ENCODE assay signal across 18 cellular contexts in genomic region chr1:201598396-201598795, GRCh38. TPM values are rescaled to one million over a fixed set of nuclear protein-coding genes. Genes with fewer than 3 reads are reported as not detected.
DNase-seq lines count a peak whose midpoint lies in the region; ATAC-seq and TF ChIP-seq lines count a peak whose summit lies in the region.
"Had no signal": no experiment of that assay in that cellular context is flagged by ENCODE, and none has a peak within 500 bp of the region (broad histone marks: within the 10 kb centered on the region; RNA-seq: fewer than 3 reads in every experiment).

No MANE protein-coding gene starts in this region.

- H3K4me1 ChIP-seq in BLaER1 (peaks cover 58% of the 10 kb centered on the region), breast epithelium (peaks cover 5% of the 10 kb centered on the region in 2 donors), sigmoid colon (peaks cover 0 to 55% (median 48%) of the 10 kb centered on the region in 4 donors)

- no peak overlapping the region for H3K9ac ChIP-seq in BLaER1

- H3K27me3 Mint-ChIP-seq in activated naive CD8-positive, alpha-beta T cell treated with anti-CD3 and anti-CD28 coated beads for 36 hours: no peaks in the 10 kb centered on the region
- H3K27me3 Mint-ChIP-seq: activated CD4-positive, alpha-beta T cell treated with anti-CD3 and anti-CD28 coated beads, Interleukin-2, amount 10 ng/mL, durations not matched to agents 24 days and 14 days; activated T-helper 17 cell treated with anti-CD3 and anti-CD28 coated beads, Interleukin-2, amount 50 U/mL, for 72 hours had no signal

- no peaks in the 10 kb centered on the region for H3K9me3 ChIP-seq in BLaER1
- H3K9me3 ChIP-seq in breast epithelium: no peaks in the 10 kb centered on the region
- H3K9me3 ChIP-seq in sigmoid colon: no peaks in the 10 kb centered on the region
- H3K9me3 ChIP-seq: BE2C, tibial artery had no signal

- TF ChIP-seq EP300 in sigmoid colon (IDR thresholded peaks at IDR 0.05): no peak

- H3K36me3 Mint-ChIP-seq in activated naive CD8-positive, alpha-beta T cell treated with anti-CD3 and anti-CD28 coated beads for 36 hours: no peaks in the 10 kb centered on the region
- H3K36me3 Mint-ChIP-seq: stimulated activated naive B cell treated with anti-CD40 and anti-IgM and Interleukin-4, amounts not matched to agents 10 μg/mL and 1 μg/mL and 100 μg/mL, for 72 hours; T-cell had no signal

- H3K27ac Mint-ChIP-seq in activated naive CD8-positive, alpha-beta T cell treated with anti-CD3 and anti-CD28 coated beads for 36 hours: no peak overlapping the region
- H3K27ac Mint-ChIP-seq: activated CD4-positive, alpha-beta T cell treated with anti-CD3 and anti-CD28 coated beads, Interleukin-2, amount 10 ng/mL, durations not matched to agents 24 days and 14 days; activated T-helper 17 cell treated with anti-CD3 and anti-CD28 coated beads, Interleukin-2, amount 50 U/mL, for 72 hours; nephron; stimulated activated naive B cell treated with anti-CD40 and anti-IgM and Interleukin-4, amounts not matched to agents 10 μg/mL and 1 μg/mL and 100 μg/mL, for 72 hours; T-cell had no signal

- 81 to 93% methylated on average over 10 of the region's 10 CpGs for WGBS in sigmoid colon, 2 donors

- ATAC-seq in HG03457 (IDR thresholded peaks at IDR 0.05; ENCODE audit: unreplicated experiment): no peak
- ATAC-seq: activated T-helper 17 cell treated with anti-CD3 and anti-CD28 coated beads, Interleukin-2, amount 50 U/mL, for 72 hours; stimulated activated naive B cell treated with anti-CD40 and anti-IgM and Interleukin-4, amounts not matched to agents 10 μg/mL and 1 μg/mL and 100 μg/mL, for 72 hours; T-cell had no signal

- no peak for TF ChIP-seq POLR2A in breast epithelium (IDR thresholded peaks at IDR 0.05)
- no peak for TF ChIP-seq POLR2A in sigmoid colon (IDR thresholded peaks at IDR 0.05)

- no peaks in the 10 kb centered on the region for H3K4me1 Mint-ChIP-seq in activated naive CD8-positive, alpha-beta T cell treated with anti-CD3 and anti-CD28 coated beads for 36 hours
- H3K4me1 Mint-ChIP-seq: activated CD4-positive, alpha-beta T cell treated with anti-CD3 and anti-CD28 coated beads, Interleukin-2, amount 10 ng/mL, durations not matched to agents 24 days and 14 days; activated T-helper 17 cell treated with anti-CD3 and anti-CD28 coated beads, Interleukin-2, amount 50 U/mL, for 72 hours had no signal

- H4K20me1 ChIP-seq in BLaER1: peaks cover 78% of the 10 kb centered on the region

- no peaks in the 10 kb centered on the region for H3K9me3 Mint-ChIP-seq in activated naive CD8-positive, alpha-beta T cell treated with anti-CD3 and anti-CD28 coated beads for 36 hours
- H3K9me3 Mint-ChIP-seq: activated CD4-positive, alpha-beta T cell treated with anti-CD3 and anti-CD28 coated beads, Interleukin-2, amount 10 ng/mL, durations not matched to agents 24 days and 14 days; activated T-helper 17 cell treated with anti-CD3 and anti-CD28 coated beads, Interleukin-2, amount 50 U/mL, for 72 hours; nephron; stimulated activated naive B cell treated with anti-CD40 and anti-IgM and Interleukin-4, amounts not matched to agents 10 μg/mL and 1 μg/mL and 100 μg/mL, for 72 hours; T-cell had no signal

- DNase-seq in DMS53 (lab: John Stamatoyannopoulos, UW): peak; percentile 66
- no peak for DNase-seq in breast epithelium (ENCODE audit: low spot score in 2 of 2)
- peak; percentile 46 for DNase-seq in sigmoid colon
- no peak for DNase-seq in activated naive CD8-positive, alpha-beta T cell treated with anti-CD3 and anti-CD28 coated beads for 36 hours
- DNase-seq in stimulated activated CD4-positive, alpha-beta T cell treated with anti-CD3 and anti-CD28 coated beads, Interleukin-12 subunit alpha, Interleukin-12 subunit beta, amount 100 ng/mL, for 4 hours: no peak
- DNase-seq: activated CD4-positive, alpha-beta T cell treated with anti-CD3 and anti-CD28 coated beads, Interleukin-2, amount 10 ng/mL, durations not matched to agents 24 days and 14 days; BE2C; foreskin fibroblast; NCI-H2227 treated with DMSO at 0.1 percent for 48 hours; NK-92 treated with Interleukin-12 subunit alpha and Interleukin-12 subunit beta, amount 100 ng/mL, for 24 hours; stimulated activated naive B cell treated with anti-CD40 and anti-IgM and Interleukin-4, amounts not matched to agents 10 μg/mL and 1 μg/mL and 100 μg/mL, for 72 hours; T-cell had no signal

- H3K4me3 Mint-ChIP-seq in activated naive CD8-positive, alpha-beta T cell treated with anti-CD3 and anti-CD28 coated beads for 36 hours: no peak overlapping the region
- H3K4me3 Mint-ChIP-seq: activated CD4-positive, alpha-beta T cell treated with anti-CD3 and anti-CD28 coated beads, Interleukin-2, amount 10 ng/mL, durations not matched to agents 24 days and 14 days; activated T-helper 17 cell treated with anti-CD3 and anti-CD28 coated beads, Interleukin-2, amount 50 U/mL, for 72 hours; nephron; stimulated activated naive B cell treated with anti-CD40 and anti-IgM and Interleukin-4, amounts not matched to agents 10 μg/mL and 1 μg/mL and 100 μg/mL, for 72 hours; T-cell had no signal

- H3K36me3 ChIP-seq in BLaER1: peaks cover 20% of the 10 kb centered on the region; the same call in 1 of the 2 replicates
- H3K36me3 ChIP-seq in breast epithelium: no peaks in the 10 kb centered on the region
- H3K36me3 ChIP-seq in sigmoid colon: no peaks in the 10 kb centered on the region
- H3K36me3 ChIP-seq: BE2C, cardiac muscle cell, tibial artery had no signal

- H3K27ac ChIP-seq in BLaER1 (peak overlapping the region; percentile 78), breast epithelium (peak overlapping the region; percentile 41 to 87), sigmoid colon (no peak overlapping the region)
- H3K27ac ChIP-seq: cardiac muscle cell, tibial artery had no signal

- H3K4me3 ChIP-seq in BLaER1: no peak overlapping the region
- no peak overlapping the region for H3K4me3 ChIP-seq in breast epithelium
- no peak overlapping the region for H3K4me3 ChIP-seq in sigmoid colon
- H3K4me3 ChIP-seq: cardiac muscle cell, tibial artery had no signal

- intact Hi-C loops in breast epithelium (cut with DNase I; ENCODE audit: low total_unique reads) (no loop called here), sigmoid colon (cut with DNase I) (no loop called here)

- TF ChIP-seq CTCF in breast epithelium (IDR thresholded peaks at IDR 0.05): no peak
- TF ChIP-seq CTCF in sigmoid colon (IDR thresholded peaks at IDR 0.05): no peak

- H3K4me2 ChIP-seq in BLaER1: peak overlapping the region; percentile 79

- H3K27me3 ChIP-seq in BLaER1 (no peaks in the 10 kb centered on the region), breast epithelium (no peaks in the 10 kb centered on the region), sigmoid colon (no peaks in the 10 kb centered on the region)
- H3K27me3 ChIP-seq: BE2C, cardiac muscle cell, tibial artery had no signal

RNA-seq across cellular contexts. Expression of gene NAV1, which starts 59.5 kb away (rescaled TPM):
- total RNA-seq in breast epithelium (10 to 100 TPM; 11.3 to 31.5 (median 22.7) TPM), sigmoid colon (10 to 100 TPM; 17.1 to 44.9 (median 20.9) TPM)
- polyA plus RNA-seq in sigmoid colon: 1 to 10 TPM; 1.8 to 8.2 (median 3.0) TPM
- 1 to 10 TPM; 1.3 TPM for total RNA-seq in activated naive CD8-positive, alpha-beta T cell treated with anti-CD3 and anti-CD28 coated beads for 36 hours

Comparison
In these comparisons a context has a peak if more than half of its experiments do, and no peak if none do; other contexts are left out.
1. H3K27ac ChIP-seq: peak in BLaER1 (single experiment) and breast epithelium (2 of 2); none in sigmoid colon (0 of 4).
2. DNase-seq: peak in DMS53 (single experiment) and sigmoid colon (single experiment); none in breast epithelium (0 of 2), activated naive CD8-positive, alpha-beta T cell treated with anti-CD3 and anti-CD28 coated beads for 36 hours (single experiment) and stimulated activated CD4-positive, alpha-beta T cell treated with anti-CD3 and anti-CD28 coated beads, Interleukin-12 subunit alpha, Interleukin-12 subunit beta, amount 100 ng/mL, for 4 hours (single experiment).
3. RNA of gene NAV1, which starts 59.5 kb away (total RNA-seq): 11.3 to 31.5 TPM in breast epithelium and 17.1 to 44.9 TPM in sigmoid colon; 1.3 TPM in activated naive CD8-positive, alpha-beta T cell treated with anti-CD3 and anti-CD28 coated beads for 36 hours; every median in the first group is over 4 times any median in the second.